ENCODE assay signal across 19 cellular contexts in genomic region chr3:12336099-12336498, GRCh38. TPM values are rescaled to one million over a fixed set of nuclear protein-coding genes. Genes with fewer than 3 reads are reported as not detected.
DNase-seq lines count a peak whose midpoint lies in the region; ATAC-seq lines count a peak whose summit lies in the region.
"Had no signal": no experiment of that assay in that cellular context is flagged by ENCODE, and none has a peak within 500 bp of the region (broad histone marks: within the 10 kb centered on the region; RNA-seq: fewer than 3 reads in every experiment).

No MANE protein-coding gene starts in this region.

- no peaks in the 10 kb centered on the region for H3K9me3 ChIP-seq in subcutaneous abdominal adipose tissue (ENCODE audit: control insufficient read depth in 5 of 5, low read length in 5 of 5)
- H3K9me3 ChIP-seq: A549, body of pancreas, left ventricle myocardium inferior had no signal

- peak; percentile 18 for DNase-seq in activated CD4-positive, alpha-beta T cell treated with anti-CD3 and anti-CD28 coated beads, Interleukin-2, amount 10 ng/mL, durations not matched to agents 7 days and 5 days
- DNase-seq in activated CD4-positive, alpha-beta T cell treated with anti-CD3 and anti-CD28 coated beads, Interleukin-2, amount 50 U/mL, for 1 hour = no peak
- peak; percentile 90 for DNase-seq in SKM-1 treated with dmso at 0.1 percent for 144 hours (lab: John Stamatoyannopoulos, UW; ENCODE audit: unreplicated experiment)
- DNase-seq in central memory CD8-positive, alpha-beta T cell (ENCODE audit: low spot score in 2 of 2) = no peak
- no peak for DNase-seq in islet precursor cell
- no peak for DNase-seq in NCI-H510A treated with DMSO at 0.1 percent for 48 hours (lab: John Stamatoyannopoulos, UW)
- DNase-seq in NCI-H345 treated with DMSO at 0.1 percent for 48 hours (lab: John Stamatoyannopoulos, UW; ENCODE audit: unreplicated experiment) = no peak
- DNase-seq: activated CD4-positive, CD25-positive, alpha-beta regulatory T cell treated with anti-CD3 and anti-CD28 coated beads, Interleukin-2, amount 50 U/mL, for 72 hours; activated effector memory CD4-positive, alpha-beta T cell treated with Interleukin-2 at 50 U/mL for 16 hours; body of pancreas; Calu3; effector CD8-positive, alpha-beta T cell; left ventricle myocardium inferior; NCI-H1436; NCI-H510A; nephron progenitor cell; stimulated activated CD4-positive, alpha-beta T cell treated with anti-CD3 and anti-CD28 coated beads, Interleukin-2, amount 100 ng/mL, for 24 hours had no signal

- no peak overlapping the region for H3K9ac ChIP-seq in subcutaneous abdominal adipose tissue (ENCODE audit: low read length in 5 of 5)

- peaks cover 14% of the 10 kb centered on the region for H3K4me1 Mint-ChIP-seq in activated CD4-positive, alpha-beta T cell treated with anti-CD3 and anti-CD28 coated beads, Interleukin-2, amount 10 ng/mL, durations not matched to agents 7 days and 5 days
- H3K4me1 Mint-ChIP-seq in central memory CD8-positive, alpha-beta T cell = peaks cover 11% of the 10 kb centered on the region
- H3K4me1 Mint-ChIP-seq: nephron progenitor cell had no signal

- no peaks in the 10 kb centered on the region for H3K36me3 Mint-ChIP-seq in activated CD4-positive, alpha-beta T cell treated with anti-CD3 and anti-CD28 coated beads, Interleukin-2, amount 10 ng/mL, durations not matched to agents 7 days and 5 days (ENCODE audit: low read depth)
- H3K36me3 Mint-ChIP-seq in central memory CD8-positive, alpha-beta T cell (ENCODE audit: insufficient read depth) = no peaks in the 10 kb centered on the region

- peaks cover 0 to 10% (median 5%) of the 10 kb centered on the region in 5 donors for H3K36me3 ChIP-seq in subcutaneous abdominal adipose tissue (ENCODE audit: control insufficient read depth in 5 of 5, insufficient read depth in 5 of 5, low read length in 5 of 5)
- H3K36me3 ChIP-seq: left ventricle myocardium inferior had no signal

- peaks cover 0 to 48% (median 41%) of the 10 kb centered on the region in 5 donors for H3K4me1 ChIP-seq in subcutaneous abdominal adipose tissue (ENCODE audit: control insufficient read depth in 5 of 5, insufficient read depth in 5 of 5, low read length in 5 of 5)
- H3K4me1 ChIP-seq: body of pancreas, left ventricle myocardium inferior had no signal

- CTCF ChIA-PET in activated CD4-positive, alpha-beta T cell treated with anti-CD3 and anti-CD28 coated beads, Interleukin-2, amount 10 ng/mL, durations not matched to agents 7 days and 5 days (lab: Charles Lee) = interaction anchor here (0.8 to 1.1 kb wide), 2 partner anchors 10 to 45 kb away, joined by 3 to 4 read pairs; no protein-coding TSS in a partner anchor

- POLR2A ChIA-PET in activated CD4-positive, alpha-beta T cell treated with anti-CD3 and anti-CD28 coated beads, Interleukin-2, amount 10 ng/mL, durations not matched to agents 7 days and 5 days (lab: Charles Lee) = interaction anchor here (0.6 kb wide), 1 partner anchor 874 kb away, joined by 4 read pairs; no protein-coding TSS in a partner anchor

- H3K27me3 Mint-ChIP-seq in activated CD4-positive, alpha-beta T cell treated with anti-CD3 and anti-CD28 coated beads, Interleukin-2, amount 10 ng/mL, durations not matched to agents 7 days and 5 days = peaks cover 2% of the 10 kb centered on the region
- H3K27me3 Mint-ChIP-seq in central memory CD8-positive, alpha-beta T cell = no peaks in the 10 kb centered on the region

- H3K9me3 Mint-ChIP-seq in activated CD4-positive, alpha-beta T cell treated with anti-CD3 and anti-CD28 coated beads, Interleukin-2, amount 10 ng/mL, durations not matched to agents 7 days and 5 days = no peaks in the 10 kb centered on the region
- no peaks in the 10 kb centered on the region for H3K9me3 Mint-ChIP-seq in central memory CD8-positive, alpha-beta T cell
- H3K9me3 Mint-ChIP-seq: nephron progenitor cell had no signal

- no peak overlapping the region for H3K4me3 ChIP-seq in subcutaneous abdominal adipose tissue (ENCODE audit: low read depth in 1 of 5, low read length in 5 of 5)
- H3K4me3 ChIP-seq: A549, body of pancreas, left ventricle myocardium inferior had no signal

- peak overlapping the region; percentile 78 for H3K27ac ChIP-seq in subcutaneous abdominal adipose tissue (ENCODE audit: low read depth, low read length)
- H3K27ac ChIP-seq: A549, body of pancreas, left ventricle myocardium inferior had no signal

- H3K4me3 Mint-ChIP-seq in activated CD4-positive, alpha-beta T cell treated with anti-CD3 and anti-CD28 coated beads, Interleukin-2, amount 10 ng/mL, durations not matched to agents 7 days and 5 days = no peak overlapping the region
- H3K4me3 Mint-ChIP-seq in central memory CD8-positive, alpha-beta T cell = no peak overlapping the region
- H3K4me3 Mint-ChIP-seq: nephron progenitor cell had no signal

- no peaks in the 10 kb centered on the region for H3K27me3 ChIP-seq in subcutaneous abdominal adipose tissue (ENCODE audit: control insufficient read depth in 5 of 5, insufficient read depth in 4 of 5, low read length in 5 of 5)
- H3K27me3 ChIP-seq: body of pancreas had no signal

- no peak overlapping the region for H3K27ac Mint-ChIP-seq in activated CD4-positive, alpha-beta T cell treated with anti-CD3 and anti-CD28 coated beads, Interleukin-2, amount 10 ng/mL, durations not matched to agents 7 days and 5 days
- H3K27ac Mint-ChIP-seq in central memory CD8-positive, alpha-beta T cell (ENCODE audit: low read depth) = no peak overlapping the region
- H3K27ac Mint-ChIP-seq: nephron progenitor cell had no signal

- ATAC-seq in central memory CD8-positive, alpha-beta T cell (replicated peaks; ENCODE audit: extremely low read depth, poor library complexity, severe bottlenecking) = peak; percentile 68
- ATAC-seq: A549, body of pancreas had no signal

RNA-seq across cellular contexts. Expression of gene PPARG, which starts 47.2 kb away (rescaled TPM):
- under 1 TPM; 0.52 to 0.55 TPM for total RNA-seq in activated CD4-positive, alpha-beta T cell treated with anti-CD3 and anti-CD28 coated beads, Interleukin-2, amount 10 ng/mL, durations not matched to agents 7 days and 5 days

Comparison
In these comparisons a context has a peak if more than half of its experiments do, and no peak if none do; other contexts are left out.
1. DNase-seq: peak in activated CD4-positive, alpha-beta T cell treated with anti-CD3 and anti-CD28 coated beads, Interleukin-2, amount 10 ng/mL, durations not matched to agents 7 days and 5 days (single experiment) and SKM-1 treated with dmso at 0.1 percent for 144 hours (single experiment); none in activated CD4-positive, alpha-beta T cell treated with anti-CD3 and anti-CD28 coated beads, Interleukin-2, amount 50 U/mL, for 1 hour (single experiment), central memory CD8-positive, alpha-beta T cell (0 of 2), islet precursor cell (single experiment), NCI-H510A treated with DMSO at 0.1 percent for 48 hours (single experiment) and NCI-H345 treated with DMSO at 0.1 percent for 48 hours (single experiment).